ENCODE assay signal across 8 cellular contexts in genomic region chr19:19146000-19146608, GRCh38. TPM values are rescaled to one million over a fixed set of nuclear protein-coding genes. Genes with fewer than 3 reads are reported as not detected.
DNase-seq lines count a peak whose midpoint lies in the region; ATAC-seq, FAIRE-seq and TF ChIP-seq lines count a peak whose summit lies in the region.

No MANE protein-coding gene starts in this region.

- H3K4me1 ChIP-seq in keratinocyte (ENCODE audit: control insufficient read depth, extremely low read depth, insufficient read depth, low read length): no peaks in the 10 kb centered on the region

- H3K27ac Mint-ChIP-seq in WTC11: no peak overlapping the region

- H3K27ac ChIP-seq in keratinocyte (ENCODE audit: control insufficient read depth, insufficient read depth, low read length): no peak overlapping the region

- in situ Hi-C loops in T47D (cut with HindIII; ENCODE audit: low pct_unique_long_range_greater_than_20kb, low sequenced_read_pairs): no loop called here

- H2AFZ ChIP-seq in keratinocyte (ENCODE audit: control insufficient read depth, low read length): peak overlapping the region; percentile 68

- H3K27me3 Mint-ChIP-seq in WTC11 (ENCODE audit: low read depth): peaks cover 30% of the 10 kb centered on the region

- CTCF ChIA-PET in WTC11 (lab: Charles Lee): interaction anchor here (0.5 to 3.8 kb wide), 32 partner anchors 9 to 1920 kb away, joined by 3 to 52 read pairs (median 4); partner anchors contain the start of genes BORCS8, MEF2B, NR2C2AP and RFXANK

- H3K9me1 ChIP-seq in keratinocyte (ENCODE audit: control insufficient read depth, extremely low read depth, insufficient read depth, low read length): no peaks in the 10 kb centered on the region

- H3K9ac ChIP-seq in keratinocyte (ENCODE audit: control insufficient read depth, extremely low read depth, insufficient read depth, low read length): no peak overlapping the region

- peak; percentile 83 for ATAC-seq in WTC11
- ATAC-seq in GM18520 (IDR thresholded peaks at IDR 0.05; ENCODE audit: unreplicated experiment): no peak

- no peak overlapping the region for H3K4me3 ChIP-seq in keratinocyte (ENCODE audit: control insufficient read depth in 2 of 3, extremely low read depth in 1 of 3, insufficient read depth in 2 of 3, low read depth in 1 of 3, low read length in 3 of 3)

- no peaks in the 10 kb centered on the region for H4K20me1 ChIP-seq in keratinocyte (ENCODE audit: control insufficient read depth, extremely low read depth, insufficient read depth, low read length)

- H3K4me3 Mint-ChIP-seq in WTC11: no peak overlapping the region

- TF ChIP-seq CTCF in WTC11 (IDR thresholded peaks at IDR 0.05) (peak; percentile 98), keratinocyte (optimal IDR thresholded peaks at IDR 0.05 in 1 of 3, IDR thresholded peaks at IDR 0.05 in 1 of 3, conservative IDR thresholded peaks at IDR 0.05 in 1 of 3; ENCODE audit: extremely low read depth in 1 of 3, insufficient read depth in 2 of 3, low read length in 3 of 3) (peak; percentile 78 to 99 (median 97))

- H3K4me1 Mint-ChIP-seq in WTC11: no peaks in the 10 kb centered on the region

- no peaks in the 10 kb centered on the region for H3K79me2 ChIP-seq in keratinocyte (ENCODE audit: control insufficient read depth, insufficient read depth, low read length)

- DNase-seq in NCI-H510A treated with DMSO at 0.1 percent for 48 hours (lab: John Stamatoyannopoulos, UW): peak; percentile 35
- no peak for DNase-seq in NCI-H510A (lab: John Stamatoyannopoulos, UW)
- peak; percentile 69 for DNase-seq in NCI-H146 (lab: John Stamatoyannopoulos, UW)
- DNase-seq in WTC11 (ENCODE audit: low spot score): peak; percentile 94
- DNase-seq in T47D (ENCODE audit: low read depth in 1 of 2, low spot score in 1 of 2): peak; percentile 64 to 71
- DNase-seq in keratinocyte (ENCODE audit: low read depth, low spot score): no peak
- DNase-seq in stimulated activated CD4-positive, alpha-beta T cell treated with anti-CD3 and anti-CD28 coated beads, Interleukin-1b, Interleukin-23, amount 100 ng/mL, for 1 hour (ENCODE audit: low read depth in 2 of 2): peak; percentile 77 to 92

- no peaks in the 10 kb centered on the region for H3K9me3 Mint-ChIP-seq in WTC11

- H3K36me3 ChIP-seq in keratinocyte (ENCODE audit: control insufficient read depth in 2 of 2, extremely low read depth in 1 of 2, insufficient read depth in 2 of 2, low read length in 2 of 2): peaks cover 0 to 3% of the 10 kb centered on the region in 2 experiments

- POLR2A ChIA-PET in WTC11 (lab: Charles Lee): interaction anchor here (1.0 kb wide), 1 partner anchor 45 kb away, joined by 9 read pairs; the partner anchor contains the start of genes BORCS8 and RFXANK

- H3K27me3 ChIP-seq in keratinocyte (ENCODE audit: control insufficient read depth, extremely low read depth, insufficient read depth, low read length): no peaks in the 10 kb centered on the region

- H3K9me3 ChIP-seq in keratinocyte (ENCODE audit: control insufficient read depth, low read depth, low read length): no peaks in the 10 kb centered on the region

- peak; percentile 55 for FAIRE-seq in keratinocyte (lab: Jason Lieb, UNC)

- H3K4me2 ChIP-seq in keratinocyte (ENCODE audit: control insufficient read depth, extremely low read depth, insufficient read depth, low read depth, low read length): no peak overlapping the region

- dilution Hi-C loops in keratinocyte (cut with MboI; ENCODE audit: extremely low pct_ligation_motif_present, low sequenced_read_pairs): no loop called here

- no peaks in the 10 kb centered on the region for H3K36me3 Mint-ChIP-seq in WTC11

TF ChIP-seq in WTC11, 78 proteins besides CTCF, POLR2A, EP300 and RAD21:
- TF ChIP-seq, protein P1, sequence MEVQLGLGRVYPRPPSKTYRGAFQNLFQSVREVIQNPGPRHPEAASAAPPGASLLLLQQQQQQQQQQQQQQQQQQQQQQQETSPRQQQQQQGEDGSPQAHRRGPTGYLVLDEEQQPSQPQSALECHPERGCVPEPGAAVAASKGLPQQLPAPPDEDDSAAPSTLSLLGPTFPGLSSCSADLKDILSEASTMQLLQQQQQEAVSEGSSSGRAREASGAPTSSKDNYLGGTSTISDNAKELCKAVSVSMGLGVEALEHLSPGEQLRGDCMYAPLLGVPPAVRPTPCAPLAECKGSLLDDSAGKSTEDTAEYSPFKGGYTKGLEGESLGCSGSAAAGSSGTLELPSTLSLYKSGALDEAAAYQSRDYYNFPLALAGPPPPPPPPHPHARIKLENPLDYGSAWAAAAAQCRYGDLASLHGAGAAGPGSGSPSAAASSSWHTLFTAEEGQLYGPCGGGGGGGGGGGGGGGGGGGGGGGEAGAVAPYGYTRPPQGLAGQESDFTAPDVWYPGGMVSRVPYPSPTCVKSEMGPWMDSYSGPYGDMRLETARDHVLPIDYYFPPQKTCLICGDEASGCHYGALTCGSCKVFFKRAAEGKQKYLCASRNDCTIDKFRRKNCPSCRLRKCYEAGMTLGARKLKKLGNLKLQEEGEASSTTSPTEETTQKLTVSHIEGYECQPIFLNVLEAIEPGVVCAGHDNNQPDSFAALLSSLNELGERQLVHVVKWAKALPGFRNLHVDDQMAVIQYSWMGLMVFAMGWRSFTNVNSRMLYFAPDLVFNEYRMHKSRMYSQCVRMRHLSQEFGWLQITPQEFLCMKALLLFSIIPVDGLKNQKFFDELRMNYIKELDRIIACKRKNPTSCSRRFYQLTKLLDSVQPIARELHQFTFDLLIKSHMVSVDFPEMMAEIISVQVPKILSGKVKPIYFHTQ (CRISPR knock-in tag; IDR thresholded peaks at IDR 0.05): no peak
- TF ChIP-seq SP1 (CRISPR knock-in tag; conservative IDR thresholded peaks at IDR 0.05): 0 out of 2 replicates have a peak, but pooled peaks have one; percentile 37

RNA-seq across cellular contexts. Expression of gene TMEM161A, which starts 7.8 kb away (rescaled TPM):
- total RNA-seq in WTC11 (2021): 46.0 to 53.4 TPM (median 51.8 TPM) in 3 replicates
- 18.0 to 35.1 TPM (median 25.0 TPM) in 3 replicates for polyA plus RNA-seq in keratinocyte
- polyA plus RNA-seq in keratinocyte (2011; ENCODE audit: low read depth): 3.7 TPM
- 8.7 and 22.2 TPM in 2 replicates for polyA plus RNA-seq in keratinocyte (2011; cell fraction: cytosol; rRNA removed)
- polyA plus RNA-seq in keratinocyte (2011; cell fraction: nucleus; rRNA removed): 54.7 and 80.8 TPM in 2 replicates
- 17.4 and 23.8 TPM in 2 replicates for polyA plus RNA-seq in keratinocyte (2012; ENCODE audit: low replicate concordance)
- polyA minus RNA-seq in keratinocyte: 30.9 to 34.0 TPM (median 31.9 TPM) in 3 replicates
- polyA minus RNA-seq in keratinocyte (2011; cell fraction: cytosol; rRNA and poly(A)+ RNA removed): 40.5 TPM
- 30.9 and 33.2 TPM in 2 replicates for polyA minus RNA-seq in keratinocyte (2011; cell fraction: nucleus; rRNA and poly(A)+ RNA removed)

RNA-seq across cellular contexts. Expression of gene MEF2B, which starts 24.0 kb away (rescaled TPM):
- total RNA-seq in WTC11 (2021): 1.3 to 1.7 TPM (median 1.7 TPM) in 3 replicates
- 0.05 to 0.17 TPM (median 0.11 TPM) in 3 replicates for polyA plus RNA-seq in keratinocyte
- 0.62 TPM for polyA plus RNA-seq in keratinocyte (2011; ENCODE audit: low read depth)
- polyA plus RNA-seq in keratinocyte (2011; cell fraction: cytosol; rRNA removed): 0.22 and 0.34 TPM in 2 replicates
- 0.57 and 1.4 TPM in 2 replicates for polyA plus RNA-seq in keratinocyte (2011; cell fraction: nucleus; rRNA removed)
- 0.08 and 0.79 TPM in 2 replicates for polyA plus RNA-seq in keratinocyte (2012; ENCODE audit: low replicate concordance)
- polyA minus RNA-seq in keratinocyte: not detected in 3 replicates
- not detected for polyA minus RNA-seq in keratinocyte (2011; cell fraction: cytosol; rRNA and poly(A)+ RNA removed)
- 0.42 TPM in 1 of 2 replicates, not detected in the other for polyA minus RNA-seq in keratinocyte (2011; cell fraction: nucleus; rRNA and poly(A)+ RNA removed)

RNA-seq across cellular contexts. Expression of gene BORCS8, which starts 45.8 kb away (rescaled TPM):
- total RNA-seq in WTC11 (2021): 18.4 to 24.2 TPM (median 20.9 TPM) in 3 replicates
- 16.3 to 19.6 TPM (median 18.1 TPM) in 3 replicates for polyA plus RNA-seq in keratinocyte
- polyA plus RNA-seq in keratinocyte (2011; ENCODE audit: low read depth): 1.6 TPM
- polyA plus RNA-seq in keratinocyte (2011; cell fraction: cytosol; rRNA removed): 13.0 and 24.1 TPM in 2 replicates
- 14.3 and 18.5 TPM in 2 replicates for polyA plus RNA-seq in keratinocyte (2011; cell fraction: nucleus; rRNA removed)
- 6.5 and 19.3 TPM in 2 replicates for polyA plus RNA-seq in keratinocyte (2012; ENCODE audit: low replicate concordance)
- 9.0 to 29.3 TPM (median 15.6 TPM) in 3 replicates for polyA minus RNA-seq in keratinocyte
- 10.4 TPM for polyA minus RNA-seq in keratinocyte (2011; cell fraction: cytosol; rRNA and poly(A)+ RNA removed)
- 8.2 and 8.5 TPM in 2 replicates for polyA minus RNA-seq in keratinocyte (2011; cell fraction: nucleus; rRNA and poly(A)+ RNA removed)

RNA-seq across cellular contexts. Expression of gene RFXANK, which starts 46.0 kb away (rescaled TPM):
- total RNA-seq in WTC11 (2021): 78.1 to 87.1 TPM (median 78.7 TPM) in 3 replicates
- 49.0 to 70.8 TPM (median 51.3 TPM) in 3 replicates for polyA plus RNA-seq in keratinocyte
- 15.3 TPM for polyA plus RNA-seq in keratinocyte (2011; ENCODE audit: low read depth)
- polyA plus RNA-seq in keratinocyte (2011; cell fraction: cytosol; rRNA removed): 31.1 and 63.0 TPM in 2 replicates
- 83.4 and 108 TPM in 2 replicates for polyA plus RNA-seq in keratinocyte (2011; cell fraction: nucleus; rRNA removed)
- polyA plus RNA-seq in keratinocyte (2012; ENCODE audit: low replicate concordance): 67.3 and 105 TPM in 2 replicates
- polyA minus RNA-seq in keratinocyte: 37.5 to 93.6 TPM (median 52.6 TPM) in 3 replicates
- 62.2 TPM for polyA minus RNA-seq in keratinocyte (2011; cell fraction: cytosol; rRNA and poly(A)+ RNA removed)
- 27.2 and 31.6 TPM in 2 replicates for polyA minus RNA-seq in keratinocyte (2011; cell fraction: nucleus; rRNA and poly(A)+ RNA removed)

RNA-seq across cellular contexts. Expression of gene NR2C2AP, which starts 57.1 kb away (rescaled TPM):
- total RNA-seq in WTC11 (2021): 22.7 to 24.9 TPM (median 23.4 TPM) in 3 replicates
- polyA plus RNA-seq in keratinocyte: 9.7 to 14.4 TPM (median 12.3 TPM) in 3 replicates
- polyA plus RNA-seq in keratinocyte (2011; ENCODE audit: low read depth): 5.2 TPM
- 7.2 and 8.7 TPM in 2 replicates for polyA plus RNA-seq in keratinocyte (2011; cell fraction: cytosol; rRNA removed)
- polyA plus RNA-seq in keratinocyte (2011; cell fraction: nucleus; rRNA removed): 9.5 and 11.9 TPM in 2 replicates
- polyA plus RNA-seq in keratinocyte (2012; ENCODE audit: low replicate concordance): 12.0 and 19.3 TPM in 2 replicates
- polyA minus RNA-seq in keratinocyte: 3.9 to 5.1 TPM (median 4.9 TPM) in 3 replicates
- 5.9 TPM for polyA minus RNA-seq in keratinocyte (2011; cell fraction: cytosol; rRNA and poly(A)+ RNA removed)
- polyA minus RNA-seq in keratinocyte (2011; cell fraction: nucleus; rRNA and poly(A)+ RNA removed): 1.9 and 2.1 TPM in 2 replicates

Comparison
In these comparisons a context has a peak if more than half of its experiments do, and no peak if none do; other contexts are left out.
1. DNase-seq: peak in NCI-H510A treated with DMSO at 0.1 percent for 48 hours (single experiment), NCI-H146 (single experiment), WTC11 (single experiment), T47D (2 of 2) and stimulated activated CD4-positive, alpha-beta T cell treated with anti-CD3 and anti-CD28 coated beads, Interleukin-1b, Interleukin-23, amount 100 ng/mL, for 1 hour (2 of 2); none in NCI-H510A (single experiment) and keratinocyte (single experiment).